9 cellular contexts compared by ENCODE assay signal in the genomic region with DNA sequence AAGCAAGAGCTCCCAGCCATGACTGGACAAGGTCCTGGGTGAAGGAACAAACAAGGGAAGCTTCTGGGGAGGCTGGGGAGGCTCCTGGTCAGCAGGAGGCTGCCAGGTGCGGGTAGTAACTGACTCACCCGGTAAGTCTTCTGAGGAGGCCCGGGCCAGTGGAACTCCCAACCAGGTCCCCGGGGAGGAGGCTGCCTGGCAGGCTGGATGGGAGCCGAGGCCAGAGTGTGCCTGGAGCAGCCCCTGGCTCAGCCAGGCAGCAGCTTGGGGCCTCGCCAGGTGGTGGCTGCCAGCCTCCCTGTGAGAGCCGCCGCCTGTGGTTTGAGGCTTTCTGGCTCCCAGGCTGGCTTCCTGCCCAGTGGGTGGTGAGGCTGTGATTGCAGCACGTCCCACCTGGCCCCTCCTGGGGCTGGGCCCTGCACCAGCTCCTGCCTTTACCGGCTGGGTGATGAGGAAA. TPM values are rescaled to one million over a fixed set of nuclear protein-coding genes. Genes with fewer than 3 reads are reported as not detected.
DNase-seq lines count a peak whose midpoint lies in the region; ATAC-seq and TF ChIP-seq lines count a peak whose summit lies in the region.
"Had no signal": no experiment of that assay in that cellular context is flagged by ENCODE, and none has a peak within 500 bp of the region (broad histone marks: within the 10 kb centered on the region; RNA-seq: fewer than 3 reads in every experiment).

No MANE protein-coding gene starts in this region.

- no peak overlapping the region for H2AFZ ChIP-seq in MM.1S (ENCODE audit: low read length)

- H3K4me1 ChIP-seq in MM.1S (ENCODE audit: low read length): no peaks in the 10 kb centered on the region
- peaks cover 3 to 27% (median 11%) of the 10 kb centered on the region in 6 donors for H3K4me1 ChIP-seq in spleen

- H3K36me3 ChIP-seq in MM.1S (replicated peaks; ENCODE audit: insufficient read depth, low read length): no peaks in the 10 kb centered on the region
- H3K36me3 ChIP-seq in spleen: no peaks in the 10 kb centered on the region
- H3K36me3 ChIP-seq in WERI-Rb-1: no peaks in the 10 kb centered on the region

- peaks cover 6% of the 10 kb centered on the region for H3K4me1 Mint-ChIP-seq in activated CD8-positive, alpha-beta T cell treated with anti-CD3 and anti-CD28 coated beads for 36 hours (ENCODE audit: low read depth)

- no peak overlapping the region for H3K4me2 ChIP-seq in MM.1S (ENCODE audit: low read depth, low read length)

- H3K27ac Mint-ChIP-seq in activated CD8-positive, alpha-beta T cell treated with anti-CD3 and anti-CD28 coated beads for 36 hours: no peak overlapping the region
- H3K27ac Mint-ChIP-seq: T-helper 1 cell treated with Interleukin-12 subunit alpha and Interleukin-12 subunit beta and Interleukin-4 antibody, amounts not matched to agents 30 μg/mL and 1 μg/mL, for 36 hours had no signal

- peaks cover 97% of the 10 kb centered on the region for H3K27me3 ChIP-seq in MM.1S (replicated peaks; ENCODE audit: insufficient read depth, low read length)
- peaks cover 0 to 38% (median 0%) of the 10 kb centered on the region in 7 donors for H3K27me3 ChIP-seq in spleen (replicated peaks in 1 of 7)
- peaks cover 99% of the 10 kb centered on the region for H3K27me3 ChIP-seq in WERI-Rb-1 (ENCODE audit: insufficient read depth, low read depth, severe bottlenecking)

- intact Hi-C loops in activated CD8-positive, alpha-beta T cell treated with anti-CD3 and anti-CD28 coated beads for 36 hours (cut with micrococcal nuclease): no loop called here
- intact Hi-C loops in spleen (cut with DNase I; ENCODE audit: low total_unique reads): no loop called here

- peaks cover 9% of the 10 kb centered on the region for H3K27me3 Mint-ChIP-seq in activated CD8-positive, alpha-beta T cell treated with anti-CD3 and anti-CD28 coated beads for 36 hours

- TF ChIP-seq POLR2A in spleen (IDR thresholded peaks at IDR 0.05): no peak

- peak; percentile 32 for ATAC-seq in activated CD8-positive, alpha-beta T cell treated with anti-CD3 and anti-CD28 coated beads for 36 hours
- ATAC-seq in GM19463 (IDR thresholded peaks at IDR 0.05; ENCODE audit: unreplicated experiment): no peak

- no peak for TF ChIP-seq CTCF in AG10803 (conservative IDR thresholded peaks at IDR 0.05; ENCODE audit: low read length)
- TF ChIP-seq CTCF in MM.1S (IDR thresholded peaks at IDR 0.05; ENCODE audit: low read length): no peak
- TF ChIP-seq CTCF in activated CD8-positive, alpha-beta T cell treated with anti-CD3 and anti-CD28 coated beads for 36 hours (IDR thresholded peaks at IDR 0.05): no peak
- no peak for TF ChIP-seq CTCF in fibroblast of pulmonary artery (IDR thresholded peaks at IDR 0.05; ENCODE audit: low read length, missing control alignments)
- no peak for TF ChIP-seq CTCF in spleen (IDR thresholded peaks at IDR 0.05 in 8 of 11, conservative IDR thresholded peaks at IDR 0.05 in 3 of 11)
- TF ChIP-seq CTCF in WERI-Rb-1 (IDR thresholded peaks at IDR 0.05; ENCODE audit: low read depth, low read length): no peak

- peak; percentile 79 for DNase-seq in AG10803 (ENCODE audit: low read depth)
- DNase-seq in MM.1S: peak; percentile 45
- DNase-seq in activated CD8-positive, alpha-beta T cell treated with anti-CD3 and anti-CD28 coated beads for 36 hours: peak; percentile 70
- peak; percentile 36 for DNase-seq in fibroblast of pulmonary artery (ENCODE audit: low read depth)
- DNase-seq in spleen: peak; percentile 74
- no peak for DNase-seq in WERI-Rb-1
- DNase-seq in inferior parietal cortex (ENCODE audit: extremely low spot score): no peak

- no peak overlapping the region for H3K9ac ChIP-seq in MM.1S (ENCODE audit: low read length)

- WGBS in spleen, 5 donors: 10 to 55% (median 34%) methylated on average over 5 to 10 of the region's 10 CpGs

- no peaks in the 10 kb centered on the region for H3K9me2 ChIP-seq in MM.1S (replicated peaks; ENCODE audit: insufficient read depth, low read length)

- H3K4me3 Mint-ChIP-seq in activated CD8-positive, alpha-beta T cell treated with anti-CD3 and anti-CD28 coated beads for 36 hours: no peak overlapping the region
- H3K4me3 Mint-ChIP-seq: T-helper 1 cell treated with Interleukin-12 subunit alpha and Interleukin-12 subunit beta and Interleukin-4 antibody, amounts not matched to agents 30 μg/mL and 1 μg/mL, for 36 hours had no signal

- H3K4me3 ChIP-seq in AG10803 (ENCODE audit: low read length) (no peak overlapping the region), MM.1S (ENCODE audit: low read length) (no peak overlapping the region), fibroblast of pulmonary artery (replicated peaks; ENCODE audit: low read depth, low read length) (no peak overlapping the region), spleen (no peak overlapping the region), WERI-Rb-1 (ENCODE audit: low read depth, low read length) (no peak overlapping the region)

- POLR2A ChIA-PET in activated CD8-positive, alpha-beta T cell treated with anti-CD3 and anti-CD28 coated beads for 36 hours (lab: Charles Lee): no interaction called here

- H3K36me3 Mint-ChIP-seq in activated CD8-positive, alpha-beta T cell treated with anti-CD3 and anti-CD28 coated beads for 36 hours (ENCODE audit: low read depth): no peaks in the 10 kb centered on the region

- H3F3A ChIP-seq in MM.1S (ENCODE audit: insufficient read depth, low read length): no peaks in the 10 kb centered on the region

- no peaks in the 10 kb centered on the region for H3K9me3 Mint-ChIP-seq in activated CD8-positive, alpha-beta T cell treated with anti-CD3 and anti-CD28 coated beads for 36 hours
- H3K9me3 Mint-ChIP-seq: T-helper 1 cell treated with Interleukin-12 subunit alpha and Interleukin-12 subunit beta and Interleukin-4 antibody, amounts not matched to agents 30 μg/mL and 1 μg/mL, for 36 hours had no signal

- H3K27ac ChIP-seq in MM.1S (ENCODE audit: low read length): no peak overlapping the region
- no peak overlapping the region for H3K27ac ChIP-seq in spleen
- H3K27ac ChIP-seq in WERI-Rb-1: no peak overlapping the region

- CTCF ChIA-PET in activated CD8-positive, alpha-beta T cell treated with anti-CD3 and anti-CD28 coated beads for 36 hours (lab: Charles Lee): interaction anchor here (1.0 to 1.8 kb wide), 2 partner anchors 58 to 441 kb away, joined by 3 to 6 read pairs; no protein-coding TSS in a partner anchor

- H3K9me3 ChIP-seq in MM.1S (replicated peaks; ENCODE audit: insufficient read depth, low read length) (no peaks in the 10 kb centered on the region), spleen (no peaks in the 10 kb centered on the region), WERI-Rb-1 (ENCODE audit: severe bottlenecking) (no peaks in the 10 kb centered on the region)

- H3K79me2 ChIP-seq in MM.1S (ENCODE audit: low read length): no peaks in the 10 kb centered on the region

- H4K20me1 ChIP-seq in MM.1S (ENCODE audit: insufficient read depth, low read length): no peaks in the 10 kb centered on the region

RNA-seq across cellular contexts. Expression of gene IGF2, which starts 46.2 kb away (rescaled TPM):
- total RNA-seq in activated CD8-positive, alpha-beta T cell treated with anti-CD3 and anti-CD28 coated beads for 36 hours: 1 to 10 TPM; 8.1 to 8.2 TPM
- total RNA-seq in spleen: 10 to 100 TPM; 10.2 to 66.6 (median 25.7) TPM
- polyA plus RNA-seq in spleen: 1 to 10 TPM in 2 of 3 donors, under 1 TPM in 1; 0.74 to 9.8 (median 4.0) TPM

Comparison
In these comparisons a context has a peak if more than half of its experiments do, and no peak if none do; other contexts are left out.
1. DNase-seq: peak in AG10803 (single experiment), MM.1S (single experiment), activated CD8-positive, alpha-beta T cell treated with anti-CD3 and anti-CD28 coated beads for 36 hours (single experiment), fibroblast of pulmonary artery (single experiment) and spleen (single experiment); none in WERI-Rb-1 (single experiment) and inferior parietal cortex (single experiment).